ENCODE assay signal across 14 cellular contexts in the genomic region with DNA sequence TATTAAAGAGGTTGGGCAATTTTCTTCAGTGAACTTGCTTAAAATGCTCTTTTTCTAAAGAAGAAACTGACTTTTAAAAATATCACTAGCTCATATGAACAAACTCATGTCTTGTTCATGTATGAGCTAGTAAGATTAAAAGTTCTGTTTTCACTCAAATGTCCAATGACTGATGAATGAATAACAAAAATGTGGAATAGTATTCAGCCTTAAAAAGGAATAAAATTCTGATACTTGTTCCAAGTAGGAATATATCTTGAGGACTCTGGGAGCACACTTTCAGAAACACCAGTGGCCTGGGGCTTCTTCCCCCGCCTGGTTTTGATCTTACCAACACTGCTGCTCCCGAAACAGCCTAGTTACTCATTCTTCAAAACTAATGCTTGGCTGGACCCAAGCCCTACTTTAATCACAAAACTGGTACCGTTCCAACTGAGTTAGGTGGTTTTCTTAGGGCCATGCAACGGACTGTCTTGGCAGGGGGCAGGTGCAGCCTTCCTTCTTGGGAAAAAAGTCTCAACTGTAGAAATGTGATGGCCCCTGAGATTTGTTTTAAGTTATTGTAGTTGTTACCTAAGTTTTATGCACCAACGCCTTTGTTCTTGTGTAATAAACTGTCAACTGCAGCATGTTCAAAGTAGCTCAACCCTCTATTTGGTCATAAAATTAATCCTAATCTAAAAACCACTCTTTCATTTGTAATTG.
A peak's percentile ranks its signal among the peaks of the same experiment; 100 is the strongest.
DNase-seq lines count a peak whose midpoint lies in the region; ATAC-seq and TF ChIP-seq lines count a peak whose summit lies in the region.
"Had no signal": no experiment of that assay in that cellular context is flagged by ENCODE, and none has a peak within 500 bp of the region (broad histone marks: within the 10 kb centered on the region; RNA-seq: fewer than 3 reads in every experiment).

No MANE protein-coding gene starts in this region.

- peaks cover 54% of the 10 kb centered on the region for H3K4me1 Mint-ChIP-seq in nephron

- H3K36me3 Mint-ChIP-seq in nephron (ENCODE audit: low read depth): no peaks in the 10 kb centered on the region

- no peak overlapping the region for H3K4me3 ChIP-seq in epithelial cell of proximal tubule (ENCODE audit: low read depth, low read length)
- no peak overlapping the region for H3K4me3 ChIP-seq in uterus

- no peaks in the 10 kb centered on the region for H3K36me3 ChIP-seq in uterus

- H3K27ac ChIP-seq in uterus: peak overlapping the region; percentile 81 to 89

- no peaks in the 10 kb centered on the region for H3K9me3 ChIP-seq in uterus

- peaks cover 2% of the 10 kb centered on the region for H3K9me3 Mint-ChIP-seq in nephron
- H3K9me3 Mint-ChIP-seq: T-helper 1 cell treated with Interleukin-12 subunit alpha and Interleukin-12 subunit beta and Interleukin-4 antibody, amounts not matched to agents 30 μg/mL and 1 μg/mL, for 36 hours had no signal

- intact Hi-C loops in uterus (cut with DNase I; ENCODE audit: low total_unique reads): no loop called here

- peak overlapping the region in 1 of 3 experiments; percentile 31 for H3K4me3 Mint-ChIP-seq in nephron
- H3K4me3 Mint-ChIP-seq: stimulated activated naive CD8-positive, alpha-beta T cell treated with anti-CD3 and anti-CD28 coated beads, Interleukin-15, amount 100 ng/mL, for 72 hours; T-helper 1 cell treated with Interleukin-12 subunit alpha and Interleukin-12 subunit beta and Interleukin-4 antibody, amounts not matched to agents 30 μg/mL and 1 μg/mL, for 36 hours had no signal

- DNase-seq in NOMO-1 (lab: John Stamatoyannopoulos, UW; ENCODE audit: unreplicated experiment in 2 of 2): peak; percentile 46 to 52
- DNase-seq in NOMO-1 treated with dmso at 0.1 percent for 144 hours (lab: John Stamatoyannopoulos, UW; ENCODE audit: unreplicated experiment): no peak
- DNase-seq in epithelial cell of proximal tubule (ENCODE audit: low read depth): peak; percentile 87
- peak; percentile 47 to 71 for DNase-seq in uterus
- no peak for DNase-seq in DMS153 treated with DMSO at 0.1 percent for 48 hours (lab: John Stamatoyannopoulos, UW; ENCODE audit: unreplicated experiment)
- no peak for DNase-seq in activated CD4-positive, alpha-beta T cell treated with anti-CD3 and anti-CD28 coated beads, Interleukin-2, amount 50 U/mL, for 48 hours
- DNase-seq: activated gamma-delta T cell; GOT3; NCI-H1930; stimulated activated CD4-positive, alpha-beta T cell treated with anti-CD3 and anti-CD28 coated beads, Interleukin-2, amount 100 ng/mL, for 48 hours; stimulated activated naive CD8-positive, alpha-beta T cell treated with anti-CD3 and anti-CD28 coated beads, Interleukin-15, amount 100 ng/mL, for 72 hours had no signal

- TF ChIP-seq CTCF in epithelial cell of proximal tubule (conservative IDR thresholded peaks at IDR 0.05; ENCODE audit: low read depth, low read length) (no peak), nephron (IDR thresholded peaks at IDR 0.05; ENCODE audit: unreplicated experiment in 3 of 3) (no peak), uterus (IDR thresholded peaks at IDR 0.05) (no peak)

- no peak for ATAC-seq in HG03025 (IDR thresholded peaks at IDR 0.05; ENCODE audit: low FRiP score, unreplicated experiment)
- ATAC-seq: stimulated activated naive CD8-positive, alpha-beta T cell treated with anti-CD3 and anti-CD28 coated beads, Interleukin-15, amount 100 ng/mL, for 72 hours had no signal

- no peak for TF ChIP-seq POLR2A in uterus (IDR thresholded peaks at IDR 0.05)

- H3K27me3 Mint-ChIP-seq in nephron (ENCODE audit: low read depth): no peaks in the 10 kb centered on the region

- no peaks in the 10 kb centered on the region for H3K27me3 ChIP-seq in uterus

- H3K27ac Mint-ChIP-seq in nephron: peak overlapping the region; percentile 58 to 99 (median 95)
- H3K27ac Mint-ChIP-seq: stimulated activated naive CD8-positive, alpha-beta T cell treated with anti-CD3 and anti-CD28 coated beads, Interleukin-15, amount 100 ng/mL, for 72 hours; T-helper 1 cell treated with Interleukin-12 subunit alpha and Interleukin-12 subunit beta and Interleukin-4 antibody, amounts not matched to agents 30 μg/mL and 1 μg/mL, for 36 hours had no signal

- peaks cover 4 to 11% of the 10 kb centered on the region in 2 donors for H3K4me1 ChIP-seq in uterus

Comparison
In these comparisons a context has a peak if more than half of its experiments do, and no peak if none do; other contexts are left out.
1. DNase-seq: peak in NOMO-1 (2 of 2), epithelial cell of proximal tubule (single experiment) and uterus (2 of 2); none in NOMO-1 treated with dmso at 0.1 percent for 144 hours (single experiment), DMS153 treated with DMSO at 0.1 percent for 48 hours (single experiment) and activated CD4-positive, alpha-beta T cell treated with anti-CD3 and anti-CD28 coated beads, Interleukin-2, amount 50 U/mL, for 48 hours (0 of 2).